In genomic region chr6:158284340-158285210, GRCh38 we compare ENCODE assay signal across 8 cellular contexts. TPM values are rescaled to one million over a fixed set of nuclear protein-coding genes. Genes with fewer than 3 reads are reported as not detected.
A peak's percentile ranks its signal among the peaks of the same experiment; 100 is the strongest.
DNase-seq lines count a peak whose midpoint lies in the region; TF ChIP-seq lines count a peak whose summit lies in the region.

No MANE protein-coding gene starts in this region.

- in situ Hi-C loops in brain microvascular endothelial cell (cut with HindIII; ENCODE audit: low pct_ligation_motif_present, low sequenced_read_pairs) = no loop called here

- H3K4me3 ChIP-seq in brain microvascular endothelial cell (ENCODE audit: low read depth, low read length) (no peak overlapping the region), thymus (ENCODE audit: low read length) (no peak overlapping the region)

- H3K4me1 ChIP-seq in thymus (ENCODE audit: control insufficient read depth, insufficient read depth, low read length) = peaks cover 7% of the 10 kb centered on the region

- H3K36me3 ChIP-seq in brain microvascular endothelial cell (replicated peaks) = no peaks in the 10 kb centered on the region
- peaks cover 4% of the 10 kb centered on the region for H3K36me3 ChIP-seq in thymus (ENCODE audit: control insufficient read depth, insufficient read depth)

- no peaks in the 10 kb centered on the region for H3K36me3 Mint-ChIP-seq in activated naive CD4-positive, alpha-beta T cell treated with anti-CD3 and anti-CD28 coated beads for 36 hours (ENCODE audit: low read depth)

- 90% methylated on average over 12 of the region's 12 CpGs for WGBS in thymus

- no peak overlapping the region for H3K4me3 Mint-ChIP-seq in activated naive CD4-positive, alpha-beta T cell treated with anti-CD3 and anti-CD28 coated beads for 36 hours

- no peak for DNase-seq in activated naive CD4-positive, alpha-beta T cell treated with anti-CD3 and anti-CD28 coated beads for 36 hours
- no peak for DNase-seq in activated naive CD4-positive, alpha-beta T cell (lab: John Stamatoyannopoulos, UW)
- DNase-seq in brain microvascular endothelial cell (peak; percentile 82), islet precursor cell (peak; percentile 74), NCI-H748 treated with DMSO at 0.1 percent for 48 hours (lab: John Stamatoyannopoulos, UW) (no peak), CD1c-positive myeloid dendritic cell (ENCODE audit: extremely low spot score) (no peak)
- no peak for DNase-seq in activated CD8-positive, alpha-beta memory T cell treated with anti-CD3 and anti-CD28 coated beads for 24 hours

- no peaks in the 10 kb centered on the region for H3K9me3 Mint-ChIP-seq in activated naive CD4-positive, alpha-beta T cell treated with anti-CD3 and anti-CD28 coated beads for 36 hours

- intact Hi-C loops in activated naive CD4-positive, alpha-beta T cell treated with anti-CD3 and anti-CD28 coated beads for 36 hours (cut with micrococcal nuclease) = no loop called here

- peak overlapping the region; percentile 26 for H3K27ac Mint-ChIP-seq in activated naive CD4-positive, alpha-beta T cell treated with anti-CD3 and anti-CD28 coated beads for 36 hours

- H3K27ac ChIP-seq in brain microvascular endothelial cell = peak overlapping the region; percentile 39
- peak overlapping the region; percentile 13 for H3K27ac ChIP-seq in thymus (ENCODE audit: low read depth)

- CTCF ChIA-PET in activated naive CD4-positive, alpha-beta T cell treated with anti-CD3 and anti-CD28 coated beads for 36 hours (lab: Charles Lee) = interaction anchor here (1.6 to 3.2 kb wide), 2 partner anchors 12 kb away, joined by 4 to 8 read pairs; no protein-coding TSS in a partner anchor

- no peaks in the 10 kb centered on the region for H3K27me3 Mint-ChIP-seq in activated naive CD4-positive, alpha-beta T cell treated with anti-CD3 and anti-CD28 coated beads for 36 hours (ENCODE audit: low read depth)

- TF ChIP-seq CTCF in brain microvascular endothelial cell (IDR thresholded peaks at IDR 0.05; ENCODE audit: low read depth, low read length, missing control alignments) = no peak

- H3K27me3 ChIP-seq in brain microvascular endothelial cell (replicated peaks) (no peaks in the 10 kb centered on the region), thymus (ENCODE audit: control insufficient read depth, insufficient read depth) (no peaks in the 10 kb centered on the region)

- no peaks in the 10 kb centered on the region for H3K9me3 ChIP-seq in thymus (ENCODE audit: control insufficient read depth)

- H3K4me1 Mint-ChIP-seq in activated naive CD4-positive, alpha-beta T cell treated with anti-CD3 and anti-CD28 coated beads for 36 hours (ENCODE audit: low read depth) = peaks cover 24% of the 10 kb centered on the region

RNA-seq across cellular contexts. Expression of gene TULP4, which starts 27.7 kb away (rescaled TPM):
- total RNA-seq in activated naive CD4-positive, alpha-beta T cell treated with anti-CD3 and anti-CD28 coated beads for 36 hours = 10 to 100 TPM; 17.4 to 17.6 TPM
- polyA plus RNA-seq in thymus = 5.9 TPM

Comparison
In these comparisons a context has a peak if more than half of its experiments do, and no peak if none do; other contexts are left out.
1. DNase-seq: peak in brain microvascular endothelial cell (single experiment) and islet precursor cell (single experiment); none in activated naive CD4-positive, alpha-beta T cell treated with anti-CD3 and anti-CD28 coated beads for 36 hours (single experiment), activated naive CD4-positive, alpha-beta T cell (0 of 4), NCI-H748 treated with DMSO at 0.1 percent for 48 hours (single experiment), activated CD8-positive, alpha-beta memory T cell treated with anti-CD3 and anti-CD28 coated beads for 24 hours (single experiment) and CD1c-positive myeloid dendritic cell (single experiment).